Comparison of ENCODE assay signal across 11 cellular contexts in genomic region chr1:53061123-53061858, GRCh38. TPM values are rescaled to one million over a fixed set of nuclear protein-coding genes. Genes with fewer than 3 reads are reported as not detected.
DNase-seq lines count a peak whose midpoint lies in the region; ATAC-seq and TF ChIP-seq lines count a peak whose summit lies in the region.
"Had no signal": no experiment of that assay in that cellular context is flagged by ENCODE, and none has a peak within 500 bp of the region (broad histone marks: within the 10 kb centered on the region; RNA-seq: fewer than 3 reads in every experiment).

No MANE protein-coding gene starts in this region.

- CTCF ChIA-PET in RWPE1 (lab: Yijun Ruan, JAX) = interaction anchor here (0.6 kb wide), 2 partner anchors 8 to 805 kb away, joined by 3 to 4 read pairs; no protein-coding TSS in a partner anchor

- no peaks in the 10 kb centered on the region for H3K36me3 ChIP-seq in urinary bladder (ENCODE audit: insufficient read depth)

- H3K27ac ChIP-seq in urinary bladder (ENCODE audit: low read depth) = no peak overlapping the region
- no peak overlapping the region for H3K27ac ChIP-seq in RWPE1

- 49% methylated on average over 19 of the region's 19 CpGs for WGBS in urinary bladder

- no peak overlapping the region for H3K27ac Mint-ChIP-seq in activated T-cell treated with anti-CD3 and anti-CD28 coated beads, Interleukin-2, amount 50 U/mL, for 72 hours
- no peak overlapping the region for H3K27ac Mint-ChIP-seq in naive thymus-derived CD8-positive, alpha-beta T cell
- H3K27ac Mint-ChIP-seq: stimulated activated naive CD8-positive, alpha-beta T cell treated with anti-CD3 and anti-CD28 coated beads, Interleukin-15, Interleukin-2, amounts not matched to agents 100 ng/mL and 50 ng/mL, for 24 hours had no signal

- H3K4me3 ChIP-seq in fibroblast of mammary gland (ENCODE audit: control insufficient read depth, low read depth, low read length) (peak overlapping the region; percentile 44), urinary bladder (ENCODE audit: low read depth, low read length) (peak overlapping the region; percentile 61)

- H3K36me3 Mint-ChIP-seq in activated T-cell treated with anti-CD3 and anti-CD28 coated beads, Interleukin-2, amount 50 U/mL, for 72 hours (ENCODE audit: insufficient read depth in 2 of 2) = no peaks in the 10 kb centered on the region
- peaks cover 0 to 2% (median 0%) of the 10 kb centered on the region in 3 donors for H3K36me3 Mint-ChIP-seq in naive thymus-derived CD8-positive, alpha-beta T cell

- H3K4me3 Mint-ChIP-seq in activated T-cell treated with anti-CD3 and anti-CD28 coated beads, Interleukin-2, amount 50 U/mL, for 72 hours = peak overlapping the region; percentile 46 to 77
- peak overlapping the region; percentile 14 to 82 (median 68) for H3K4me3 Mint-ChIP-seq in naive thymus-derived CD8-positive, alpha-beta T cell
- H3K4me3 Mint-ChIP-seq: stimulated activated naive CD8-positive, alpha-beta T cell treated with anti-CD3 and anti-CD28 coated beads, Interleukin-15, Interleukin-2, amounts not matched to agents 100 ng/mL and 50 ng/mL, for 24 hours had no signal

- no peak for ATAC-seq in activated T-cell treated with anti-CD3 and anti-CD28 coated beads, Interleukin-2, amount 50 U/mL, for 72 hours (replicated peaks in 1 of 2)
- ATAC-seq in naive thymus-derived CD8-positive, alpha-beta T cell = no peak
- ATAC-seq in GM21515 (IDR thresholded peaks at IDR 0.05; ENCODE audit: unreplicated experiment) (no peak), GM18511 (IDR thresholded peaks at IDR 0.05; ENCODE audit: unreplicated experiment) (no peak)

- H3K27me3 Mint-ChIP-seq in activated T-cell treated with anti-CD3 and anti-CD28 coated beads, Interleukin-2, amount 50 U/mL, for 72 hours (ENCODE audit: low read depth) = peaks cover 54% of the 10 kb centered on the region
- H3K27me3 Mint-ChIP-seq in naive thymus-derived CD8-positive, alpha-beta T cell = peaks cover 19 to 56% (median 27%) of the 10 kb centered on the region in 5 donors

- POLR2A ChIA-PET in naive thymus-derived CD8-positive, alpha-beta T cell (lab: Charles Lee) = no interaction called here
- POLR2A ChIA-PET in RWPE1 (lab: Yijun Ruan, JAX; ENCODE audit: low non-redundant PET) = no interaction called here

- no peaks in the 10 kb centered on the region for H3K4me1 ChIP-seq in urinary bladder (ENCODE audit: insufficient read depth)

- peaks cover 5% of the 10 kb centered on the region for H3K4me1 Mint-ChIP-seq in activated T-cell treated with anti-CD3 and anti-CD28 coated beads, Interleukin-2, amount 50 U/mL, for 72 hours (ENCODE audit: low read depth)
- peaks cover 8 to 20% (median 13%) of the 10 kb centered on the region in 4 donors for H3K4me1 Mint-ChIP-seq in naive thymus-derived CD8-positive, alpha-beta T cell

- no peaks in the 10 kb centered on the region for H3K9me3 Mint-ChIP-seq in activated T-cell treated with anti-CD3 and anti-CD28 coated beads, Interleukin-2, amount 50 U/mL, for 72 hours
- H3K9me3 Mint-ChIP-seq in naive thymus-derived CD8-positive, alpha-beta T cell = peaks cover 0 to 3% (median 0%) of the 10 kb centered on the region in 9 donors
- H3K9me3 Mint-ChIP-seq: stimulated activated naive CD8-positive, alpha-beta T cell treated with anti-CD3 and anti-CD28 coated beads, Interleukin-15, Interleukin-2, amounts not matched to agents 100 ng/mL and 50 ng/mL, for 24 hours had no signal

- TF ChIP-seq CTCF in fibroblast of mammary gland (conservative IDR thresholded peaks at IDR 0.05; ENCODE audit: control insufficient read depth, insufficient read depth, low read depth, low read length) (no peak), RWPE1 (conservative IDR thresholded peaks at IDR 0.05; ENCODE audit: low read depth) (no peak)

- no peak for DNase-seq in activated T-cell treated with anti-CD3 and anti-CD28 coated beads, Interleukin-2, amount 50 U/mL, for 72 hours
- DNase-seq in activated T-cell treated with anti-CD3 and anti-CD28 coated beads, Interleukin-2, amount 50 U/mL, for 48 hours = no peak
- DNase-seq in fibroblast of mammary gland (ENCODE audit: low read depth) (no peak), RWPE1 (ENCODE audit: low spot score) (no peak)
- no peak for DNase-seq in naive thymus-derived CD8-positive, alpha-beta T cell
- DNase-seq: AML-193 had no signal

RNA-seq across cellular contexts. Expression of gene PODN, which starts 0.7 kb away (rescaled TPM):
- total RNA-seq in activated T-cell treated with anti-CD3 and anti-CD28 coated beads, Interleukin-2, amount 50 U/mL, for 72 hours = not detected
- not detected for total RNA-seq in naive thymus-derived CD8-positive, alpha-beta T cell
- under 1 TPM in 1 of 3 donors, not detected in 2; 0.35 TPM for polyA plus RNA-seq in naive thymus-derived CD8-positive, alpha-beta T cell
- total RNA-seq in urinary bladder = 17.1 TPM
- polyA plus RNA-seq in urinary bladder = 224 TPM
- total RNA-seq: OCI-LY7 had no signal

Comparison
In these comparisons a context has a peak if more than half of its experiments do, and no peak if none do; other contexts are left out.
1. RNA of gene PODN, which starts 0.7 kb away (total RNA-seq): 17.1 TPM in urinary bladder (single experiment); not detected in activated T-cell treated with anti-CD3 and anti-CD28 coated beads, Interleukin-2, amount 50 U/mL, for 72 hours and not detected in naive thymus-derived CD8-positive, alpha-beta T cell; every median in the first group is over 10 times any median in the second.